Comparison of ENCODE assay signal across 1 cellular context in genomic region chr1:210233216-210233494, GRCh38.
TF ChIP-seq lines count a peak whose summit lies in the region.

No MANE protein-coding gene starts in this region.

TF ChIP-seq in H1, 55 proteins besides CTCF, POLR2A, EP300 and RAD21 (continued from another document):
- TF ChIP-seq MAX (IDR thresholded peaks at IDR 0.05) (0 out of 2 replicates have a peak, but pooled peaks have one; percentile 10), GABPA (IDR thresholded peaks at IDR 0.05; ENCODE audit: borderline replicate concordance, insufficient read depth, low read length) (no peak), KDM5A (IDR thresholded peaks at IDR 0.05; ENCODE audit: low read length) (no peak), SAP30 (IDR thresholded peaks at IDR 0.05; ENCODE audit: insufficient read depth, insufficient replicate concordance, low read length) (no peak), SIRT6 (IDR thresholded peaks at IDR 0.05; ENCODE audit: low read length) (no peak), SUZ12 (IDR thresholded peaks at IDR 0.05; ENCODE audit: low read length) (peak; percentile 75; the same call in 1 of the 2 replicates), EZH2 (IDR thresholded peaks at IDR 0.05; ENCODE audit: low read depth, low read length, severe bottlenecking) (no peak), KDM4A (IDR thresholded peaks at IDR 0.05; ENCODE audit: low read depth, low read length, severe bottlenecking) (peak; percentile 79)
